ENCODE assay signal across 8 cellular contexts in the genomic region with DNA sequence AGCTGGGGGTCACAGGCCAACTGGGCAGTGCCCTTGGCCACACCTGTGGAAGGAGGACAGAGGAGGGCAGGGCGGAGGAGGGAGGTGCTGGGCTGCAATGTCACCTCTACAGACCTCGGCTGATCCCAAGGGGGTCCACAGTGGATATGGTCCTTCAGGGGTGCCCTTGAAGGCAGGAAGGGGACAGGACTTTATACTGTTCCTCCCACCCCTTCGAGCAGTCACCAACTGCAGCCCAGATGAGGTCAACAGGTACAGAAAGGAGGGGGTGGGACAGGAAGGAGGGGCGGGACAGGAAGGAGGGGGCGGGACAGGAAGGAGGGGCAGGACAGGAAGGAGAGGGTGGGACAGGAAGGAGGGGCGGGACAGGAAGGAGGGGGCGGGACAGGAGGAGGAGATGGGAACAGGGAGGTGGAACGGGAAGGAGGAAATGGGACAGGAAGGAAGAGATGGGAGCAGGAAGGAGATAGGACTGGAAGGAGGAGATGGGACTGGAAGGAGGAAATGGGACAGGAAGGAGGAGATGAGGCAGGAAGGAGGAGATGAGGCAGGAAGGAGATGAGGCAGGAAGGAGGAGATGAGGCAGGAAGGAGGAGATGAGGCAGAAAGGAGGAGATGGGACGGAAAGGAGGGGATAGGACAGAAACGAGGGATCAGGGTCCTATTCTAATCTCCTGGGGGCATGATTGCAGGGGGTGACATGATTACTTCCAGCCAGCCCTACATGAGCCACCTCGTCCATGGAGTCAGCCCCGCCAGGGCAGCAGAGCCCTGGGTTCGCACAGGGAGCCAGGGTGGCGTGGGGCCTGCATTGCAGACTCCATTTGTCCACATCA. TPM values are rescaled to one million over a fixed set of nuclear protein-coding genes. Genes with fewer than 3 reads are reported as not detected.
DNase-seq lines count a peak whose midpoint lies in the region; ATAC-seq and TF ChIP-seq lines count a peak whose summit lies in the region.

No MANE protein-coding gene starts in this region.

- H3K9me3 Mint-ChIP-seq in CD4-positive, alpha-beta memory T cell: peaks cover 0 to 3% (median 0%) of the 10 kb centered on the region in 8 donors

- H3K27me3 Mint-ChIP-seq in CD4-positive, alpha-beta memory T cell: no peaks in the 10 kb centered on the region
- H3K27me3 Mint-ChIP-seq in T-helper 17 cell: no peaks in the 10 kb centered on the region

- peak; percentile 26 to 68 (median 57) for DNase-seq in CD4-positive, alpha-beta memory T cell
- DNase-seq in T-helper 17 cell: no peak
- peak; percentile 64 to 92 for DNase-seq in T47D (ENCODE audit: low read depth in 1 of 2, low spot score in 1 of 2)
- peak; percentile 85 for DNase-seq in spleen
- no peak for DNase-seq in ecto neural progenitor cell (ENCODE audit: low spot score)
- no peak for DNase-seq in HPDE6-E6E7 (ENCODE audit: extremely low spot score)

- H3K4me1 Mint-ChIP-seq in CD4-positive, alpha-beta memory T cell: peaks cover 15 to 68% (median 43%) of the 10 kb centered on the region in 4 donors
- peaks cover 19% of the 10 kb centered on the region for H3K4me1 Mint-ChIP-seq in T-helper 17 cell

- no peak for TF ChIP-seq CTCF in spleen (IDR thresholded peaks at IDR 0.05 in 8 of 11, conservative IDR thresholded peaks at IDR 0.05 in 3 of 11)

- no peak for TF ChIP-seq POLR2A in spleen (IDR thresholded peaks at IDR 0.05)

- WGBS in spleen, 5 donors: 38 to 53% (median 41%) methylated on average over 14 of the region's 14 CpGs

- peak overlapping the region; percentile 33 to 36 for H3K4me3 ChIP-seq in CD4-positive, alpha-beta memory T cell (ENCODE audit: low read length in 2 of 2)
- H3K4me3 ChIP-seq in spleen: peak overlapping the region in 1 of 8 donors; percentile 52

- ATAC-seq in HG03103 (IDR thresholded peaks at IDR 0.05; ENCODE audit: low read depth, unreplicated experiment): peak; percentile 65
- ATAC-seq in T-helper 17 cell: peak; percentile 71
- ATAC-seq in HG03354 (IDR thresholded peaks at IDR 0.05; ENCODE audit: poor library complexity, severe bottlenecking, unreplicated experiment): no peak

- no peaks in the 10 kb centered on the region for H3K9me3 ChIP-seq in CD4-positive, alpha-beta memory T cell (ENCODE audit: control insufficient read depth in 1 of 2, low read length in 2 of 2)
- no peaks in the 10 kb centered on the region for H3K9me3 ChIP-seq in T-helper 17 cell (ENCODE audit: control insufficient read depth, low read length, poor library complexity, severe bottlenecking)
- H3K9me3 ChIP-seq in spleen: no peaks in the 10 kb centered on the region

- peak overlapping the region; percentile 55 for H3K27ac ChIP-seq in CD4-positive, alpha-beta memory T cell (ENCODE audit: low read depth, low read length)
- peak overlapping the region; percentile 68 to 94 (median 84) for H3K27ac ChIP-seq in spleen

- H3K36me3 ChIP-seq in CD4-positive, alpha-beta memory T cell (ENCODE audit: insufficient read depth, low read length): no peaks in the 10 kb centered on the region
- H3K36me3 ChIP-seq in spleen: no peaks in the 10 kb centered on the region

- H3K4me1 ChIP-seq in CD4-positive, alpha-beta memory T cell (ENCODE audit: insufficient read depth, low read length): peaks cover 38% of the 10 kb centered on the region
- peaks cover 8 to 57% (median 40%) of the 10 kb centered on the region in 6 donors for H3K4me1 ChIP-seq in spleen

- H3K27ac Mint-ChIP-seq in CD4-positive, alpha-beta memory T cell: peak overlapping the region; percentile 81 to 96 (median 93)
- H3K27ac Mint-ChIP-seq in T-helper 17 cell: peak overlapping the region; percentile 86

- H3K4me3 Mint-ChIP-seq in CD4-positive, alpha-beta memory T cell: peak overlapping the region in 7 of 8 donors; percentile 59 to 84 (median 72)
- H3K4me3 Mint-ChIP-seq in T-helper 17 cell: peak overlapping the region; percentile 47

- H3K27me3 ChIP-seq in CD4-positive, alpha-beta memory T cell (ENCODE audit: insufficient read depth, low read length): no peaks in the 10 kb centered on the region
- H3K27me3 ChIP-seq in spleen (replicated peaks in 1 of 7): no peaks in the 10 kb centered on the region

- POLR2A ChIA-PET in CD4-positive, alpha-beta memory T cell (lab: Charles Lee; ENCODE audit: partially characterized antibody): interaction anchor here (2.0 to 2.3 kb wide), 2 partner anchors 18 to 37 kb away, joined by 10 to 17 read pairs; no protein-coding TSS in a partner anchor

- intact Hi-C loops in CD4-positive, alpha-beta memory T cell (cut with micrococcal nuclease): loop anchor here (1.0 kb wide), 2 partner anchors 17 to 37 kb away; no protein-coding TSS in a partner anchor
- intact Hi-C loops in spleen (cut with DNase I; ENCODE audit: low total_unique reads): no loop called here

- CTCF ChIA-PET in CD4-positive, alpha-beta memory T cell (lab: Charles Lee; ENCODE audit: partially characterized antibody): no interaction called here

- no peaks in the 10 kb centered on the region for H3K36me3 Mint-ChIP-seq in CD4-positive, alpha-beta memory T cell
- no peaks in the 10 kb centered on the region for H3K36me3 Mint-ChIP-seq in T-helper 17 cell (ENCODE audit: low read depth)

- in situ Hi-C loops in T47D (cut with HindIII; ENCODE audit: low pct_unique_long_range_greater_than_20kb, low sequenced_read_pairs): no loop called here

RNA-seq across cellular contexts. Expression of a gene that starts 19.4 kb away (rescaled TPM):
- 10 to 100 TPM in 1 of 2 experiments, 1 to 10 TPM in 1; 9.7 to 11.0 TPM for total RNA-seq in CD4-positive, alpha-beta memory T cell
- 10 to 100 TPM in 1 of 2 donors, 1 to 10 TPM in 1; 6.8 to 10.9 TPM for polyA plus RNA-seq in CD4-positive, alpha-beta memory T cell
- 1 to 10 TPM; 6.5 to 6.8 TPM for total RNA-seq in T-helper 17 cell
- total RNA-seq in spleen: 10 to 100 TPM in 4 of 7 donors, 1 to 10 TPM in 3; 8.5 to 15.7 (median 12.0) TPM
- 10 to 100 TPM; 10.6 to 13.1 (median 12.6) TPM for polyA plus RNA-seq in spleen

RNA-seq across cellular contexts. Expression of a gene that starts 27.7 kb away (rescaled TPM):
- 10 to 100 TPM; 73.6 to 75.9 TPM for total RNA-seq in CD4-positive, alpha-beta memory T cell
- 10 to 100 TPM; 13.8 to 65.3 TPM for polyA plus RNA-seq in CD4-positive, alpha-beta memory T cell
- total RNA-seq in T-helper 17 cell (10 to 100 TPM; 39.4 to 41.3 TPM), spleen (10 to 100 TPM; 69.8 to 91.0 (median 78.2) TPM)
- polyA plus RNA-seq in spleen: 100 to 1,000 TPM in 1 of 3 donors, 10 to 100 TPM in 2; 46.0 to 127 (median 66.9) TPM

RNA-seq across cellular contexts. Expression of a gene that starts 39.9 kb away (rescaled TPM):
- total RNA-seq in CD4-positive, alpha-beta memory T cell: not detected
- polyA plus RNA-seq in CD4-positive, alpha-beta memory T cell: under 1 TPM in 1 of 2 donors, not detected in 1; 0.41 TPM
- total RNA-seq in T-helper 17 cell (not detected), spleen (10 to 100 TPM in 3 of 7 donors, 1 to 10 TPM in 4; 1.2 to 16.7 (median 6.8) TPM)
- 10 to 100 TPM; 10.9 to 14.7 (median 13.1) TPM for polyA plus RNA-seq in spleen

Comparison
In these comparisons a context has a peak if more than half of its experiments do, and no peak if none do; other contexts are left out.
1. DNase-seq: peak in CD4-positive, alpha-beta memory T cell (5 of 5), T47D (2 of 2) and spleen (single experiment); none in T-helper 17 cell (0 of 3), ecto neural progenitor cell (single experiment) and HPDE6-E6E7 (single experiment).